In genomic region chr17:46167826-46168569, GRCh38 we compare ENCODE assay signal across 1 cellular context.
A peak's percentile ranks its signal among the peaks of the same experiment; 100 is the strongest.
TF ChIP-seq lines count a peak whose summit lies in the region.

No MANE protein-coding gene starts in this region.

TF ChIP-seq in HepG2, 621 proteins besides CTCF, POLR2A, EP300 and RAD21 (continued from another document and continues in another):
- TF ChIP-seq ZNF784 (CRISPR knock-in tag; IDR thresholded peaks at IDR 0.05; ENCODE audit: borderline replicate concordance) (no peak), ELF4 (CRISPR knock-in tag; IDR thresholded peaks at IDR 0.05; ENCODE audit: borderline replicate concordance) (no peak), ZBTB20 (CRISPR knock-in tag; IDR thresholded peaks at IDR 0.05; ENCODE audit: borderline replicate concordance, low read depth) (no peak), DZIP1 (CRISPR knock-in tag; IDR thresholded peaks at IDR 0.05) (no peak), CENPBD1 (CRISPR knock-in tag; IDR thresholded peaks at IDR 0.05; ENCODE audit: borderline replicate concordance, low read depth) (no peak), AGO1 (IDR thresholded peaks at IDR 0.05; ENCODE audit: low read depth, low read length, poor library complexity, severe bottlenecking) (no peak), ZNF556 (CRISPR knock-in tag; IDR thresholded peaks at IDR 0.05; ENCODE audit: borderline replicate concordance) (no peak), RARA (CRISPR knock-in tag; IDR thresholded peaks at IDR 0.05) (0 out of 2 replicates have a peak, but pooled peaks have one; percentile 18), MLXIP (CRISPR knock-in tag; IDR thresholded peaks at IDR 0.05; ENCODE audit: borderline replicate concordance) (no peak), ZBTB14 (CRISPR knock-in tag; IDR thresholded peaks at IDR 0.05) (no peak), TIGD3 (CRISPR knock-in tag; IDR thresholded peaks at IDR 0.05; ENCODE audit: borderline replicate concordance) (no peak), CCDC6 (CRISPR knock-in tag; IDR thresholded peaks at IDR 0.05) (no peak), RFXANK (CRISPR knock-in tag; IDR thresholded peaks at IDR 0.05) (no peak), ZBTB33 (CRISPR knock-in tag; IDR thresholded peaks at IDR 0.05) (peak; percentile 92), RFX3 (CRISPR knock-in tag; IDR thresholded peaks at IDR 0.05) (no peak), ZNF503 (CRISPR knock-in tag; IDR thresholded peaks at IDR 0.05) (no peak), ZNF441 (CRISPR knock-in tag; IDR thresholded peaks at IDR 0.05; ENCODE audit: borderline replicate concordance) (no peak), ZNF331 (CRISPR knock-in tag; IDR thresholded peaks at IDR 0.05) (no peak), E2F2 (CRISPR knock-in tag; IDR thresholded peaks at IDR 0.05; ENCODE audit: borderline replicate concordance) (no peak), REPIN1 (CRISPR knock-in tag; IDR thresholded peaks at IDR 0.05; ENCODE audit: borderline replicate concordance, low read depth) (no peak), ZNF451 (CRISPR knock-in tag; IDR thresholded peaks at IDR 0.05) (no peak), EZH2 (conservative IDR thresholded peaks at IDR 0.05; ENCODE audit: low read depth, low read length) (no peak), ZNF557 (CRISPR knock-in tag; IDR thresholded peaks at IDR 0.05) (no peak), JUN (CRISPR knock-in tag; IDR thresholded peaks at IDR 0.05) (no peak), SRSF9 (IDR thresholded peaks at IDR 0.05; ENCODE audit: borderline replicate concordance, insufficient read depth, low read depth, low read length, poor library complexity, severe bottlenecking) (no peak), ZNF12 (CRISPR knock-in tag; IDR thresholded peaks at IDR 0.05) (no peak), ZNF660 (CRISPR knock-in tag; IDR thresholded peaks at IDR 0.05; ENCODE audit: borderline replicate concordance, low read depth) (no peak), JARID2 (CRISPR knock-in tag; IDR thresholded peaks at IDR 0.05; ENCODE audit: insufficient replicate concordance) (no peak), CENPX (CRISPR knock-in tag; IDR thresholded peaks at IDR 0.05) (no peak), ARNT2 (CRISPR knock-in tag; IDR thresholded peaks at IDR 0.05; ENCODE audit: low read depth) (no peak), TCF7L2 (IDR thresholded peaks at IDR 0.05; ENCODE audit: low read depth, low read length) (no peak), ZNF547 (CRISPR knock-in tag; IDR thresholded peaks at IDR 0.05) (no peak), ETV6 (CRISPR knock-in tag; conservative IDR thresholded peaks at IDR 0.05) (no peak), NCOR1 (IDR thresholded peaks at IDR 0.05; ENCODE audit: borderline replicate concordance, low read length) (no peak), CBX2 (IDR thresholded peaks at IDR 0.05; ENCODE audit: low read depth, low read length) (no peak), CBX2 (CRISPR knock-in tag; IDR thresholded peaks at IDR 0.05; ENCODE audit: low read depth) (no peak), NFYB (CRISPR knock-in tag; IDR thresholded peaks at IDR 0.05) (no peak), ELF3 (CRISPR knock-in tag; IDR thresholded peaks at IDR 0.05) (no peak; the same call in 1 of the 2 replicates), TCF7 (IDR thresholded peaks at IDR 0.05; ENCODE audit: low read depth) (0 out of 2 replicates have a peak, but pooled peaks have one; percentile 24), ZNF317 (CRISPR knock-in tag; IDR thresholded peaks at IDR 0.05) (no peak), NFKBIZ (CRISPR knock-in tag; IDR thresholded peaks at IDR 0.05) (no peak), CEBPG (CRISPR knock-in tag; IDR thresholded peaks at IDR 0.05) (peak; percentile 39; the same call in 1 of the 2 replicates), ZNF496 (CRISPR knock-in tag; IDR thresholded peaks at IDR 0.05; ENCODE audit: insufficient replicate concordance) (no peak), BCLAF1 (IDR thresholded peaks at IDR 0.05) (no peak), GABPB1 (CRISPR knock-in tag; IDR thresholded peaks at IDR 0.05) (no peak), ZNF160 (CRISPR knock-in tag; IDR thresholded peaks at IDR 0.05) (no peak), NCOA1 (CRISPR knock-in tag; IDR thresholded peaks at IDR 0.05) (no peak), ZNF562 (CRISPR knock-in tag; IDR thresholded peaks at IDR 0.05; ENCODE audit: borderline replicate concordance) (no peak), PHF20 (CRISPR knock-in tag; IDR thresholded peaks at IDR 0.05) (no peak), AHR (CRISPR knock-in tag; IDR thresholded peaks at IDR 0.05) (no peak), HOXA9 (CRISPR knock-in tag; IDR thresholded peaks at IDR 0.05; ENCODE audit: borderline replicate concordance) (no peak), SOX13 (IDR thresholded peaks at IDR 0.05) (no peak), SOX13 (CRISPR knock-in tag; conservative IDR thresholded peaks at IDR 0.05 in 1 of 2, IDR thresholded peaks at IDR 0.05 in 1 of 2) (peak in 1 of 2 experiments; percentile 49; a peak in 1 of 4 replicates), BRCA1 (CRISPR knock-in tag; IDR thresholded peaks at IDR 0.05) (no peak), ATF7 (IDR thresholded peaks at IDR 0.05) (no peak), ATF7 (CRISPR knock-in tag; IDR thresholded peaks at IDR 0.05) (no peak)
